8 cellular contexts compared by ENCODE assay signal in genomic region chr17:2593846-2594656, GRCh38. TPM values are rescaled to one million over a fixed set of nuclear protein-coding genes. Genes with fewer than 3 reads are reported as not detected.
DNase-seq lines count a peak whose midpoint lies in the region; ATAC-seq and TF ChIP-seq lines count a peak whose summit lies in the region.

No MANE protein-coding gene starts in this region.

- H3K27me3 ChIP-seq in adipocyte (replicated peaks; ENCODE audit: control insufficient read depth, insufficient read depth, low read length) (no peaks in the 10 kb centered on the region), heart left ventricle (no peaks in the 10 kb centered on the region), upper lobe of left lung (no peaks in the 10 kb centered on the region)

- TF ChIP-seq CTCF in heart left ventricle (IDR thresholded peaks at IDR 0.05) (no peak), upper lobe of left lung (IDR thresholded peaks at IDR 0.05) (no peak)

- H3K4me1 ChIP-seq in adipocyte (ENCODE audit: control insufficient read depth, insufficient read depth, low read length) (peaks cover 41% of the 10 kb centered on the region), heart left ventricle (peaks cover 4 to 55% (median 46%) of the 10 kb centered on the region in 12 donors), upper lobe of left lung (peaks cover 41 to 49% (median 46%) of the 10 kb centered on the region in 4 donors)

- WGBS in heart left ventricle, 4 donors = 0 to 1% (median 0%) methylated on average over 19 to 73 of the region's 73 CpGs
- WGBS in upper lobe of left lung, 2 donors = 0 to 1% methylated on average over 1 to 32 of the region's 73 CpGs

- no peak for TF ChIP-seq POLR2A in heart left ventricle (IDR thresholded peaks at IDR 0.05)
- no peak for TF ChIP-seq POLR2A in upper lobe of left lung (IDR thresholded peaks at IDR 0.05)

- no peak for TF ChIP-seq EP300 in upper lobe of left lung (IDR thresholded peaks at IDR 0.05)

- DNase-seq in GDM1 (lab: John Stamatoyannopoulos, UW) (peak; percentile 73), H4 (ENCODE audit: low spot score) (peak; percentile 42), LHCN-M2 (ENCODE audit: low read depth) (peak; percentile 71), SW480 (ENCODE audit: low spot score) (peak; percentile 61), adipocyte (ENCODE audit: low read depth) (peak; percentile 90), heart left ventricle (peak; percentile 83 to 89 (median 86)), posterior cingulate gyrus (peak; percentile 63 to 95 (median 78)), upper lobe of left lung (peak; percentile 74 to 92)

- H3K27ac ChIP-seq in heart left ventricle = peak overlapping the region; percentile 95 to 100 (median 99)
- peak overlapping the region; percentile 98 to 100 (median 99) for H3K27ac ChIP-seq in upper lobe of left lung

- no peaks in the 10 kb centered on the region for H3K9me3 ChIP-seq in adipocyte (ENCODE audit: control insufficient read depth, low read length)
- H3K9me3 ChIP-seq in heart left ventricle = no peaks in the 10 kb centered on the region
- H3K9me3 ChIP-seq in upper lobe of left lung = no peaks in the 10 kb centered on the region

- ATAC-seq in heart left ventricle (peak; percentile 66 to 87 (median 81)), upper lobe of left lung (ENCODE audit: low FRiP score in 2 of 2) (peak; percentile 86 to 88)

- H3K36me3 ChIP-seq in adipocyte (ENCODE audit: control insufficient read depth, insufficient read depth, low read length, severe bottlenecking) (no peaks in the 10 kb centered on the region), heart left ventricle (no peaks in the 10 kb centered on the region), upper lobe of left lung (no peaks in the 10 kb centered on the region)

- peak overlapping the region; percentile 97 for H3K9ac ChIP-seq in adipocyte (ENCODE audit: low read length)

- peak overlapping the region; percentile 89 for H3K4me3 ChIP-seq in adipocyte (ENCODE audit: low read length)
- peak overlapping the region; percentile 75 to 100 (median 95) for H3K4me3 ChIP-seq in heart left ventricle
- H3K4me3 ChIP-seq in upper lobe of left lung = peak overlapping the region; percentile 66 to 89 (median 76)

- intact Hi-C loops in heart left ventricle (cut with DNase I) = loop anchor here in 7 of 10 donors (1.0 to 10.0 kb wide), 10 partner anchors 47 to 113 kb away; partner anchors contain the start of gene METTL16 (in 4 of the 7)
- intact Hi-C loops in posterior cingulate gyrus (cut with DNase I) = loop anchor here (2.0 to 10.0 kb wide), 3 partner anchors 81 to 192 kb away; partner anchors contain the start of genes CLUH and MNT

RNA-seq across cellular contexts. Expression of gene PAFAH1B1, which starts 0.6 kb away (rescaled TPM):
- total RNA-seq in H4 (2014; rRNA removed; shearing (Covaris generic)) = 49.1 and 57.1 TPM in 2 replicates
- total RNA-seq in LHCN-M2 (2014; rRNA removed) (59.1 and 89.2 TPM in 2 replicates), heart left ventricle (100 to 1,000 TPM in 8 of 9 donors, 10 to 100 TPM in 1; 80.5 to 154 (median 121) TPM), upper lobe of left lung (100 to 1,000 TPM in 4 of 6 donors, 10 to 100 TPM in 2; 81.7 to 258 (median 114) TPM)
- polyA plus RNA-seq in LHCN-M2 (2012) = 88.6 TPM
- 10 to 100 TPM; 32.6 to 98.4 TPM for polyA plus RNA-seq in heart left ventricle

Comparison
In these comparisons a context has a peak if more than half of its experiments do, and no peak if none do; other contexts are left out.
1. Peak in every context shown above with its lines: DNase-seq, ATAC-seq, H3K4me3 ChIP-seq and H3K27ac ChIP-seq.